Comparison of ENCODE assay signal across 1 cellular context in genomic region chr9:109906766-109907382, GRCh38.
TF ChIP-seq lines count a peak whose summit lies in the region.

No MANE protein-coding gene starts in this region.

TF ChIP-seq in WTC11, 78 proteins besides CTCF, POLR2A, EP300 and RAD21 (continued from another document):
- no peak for TF ChIP-seq AR (CRISPR knock-in tag; IDR thresholded peaks at IDR 0.05)
- TF ChIP-seq ETV6 (CRISPR knock-in tag; IDR thresholded peaks at IDR 0.05), result no peak
